ENCODE assay signal across 3 cellular contexts in the genomic region with DNA sequence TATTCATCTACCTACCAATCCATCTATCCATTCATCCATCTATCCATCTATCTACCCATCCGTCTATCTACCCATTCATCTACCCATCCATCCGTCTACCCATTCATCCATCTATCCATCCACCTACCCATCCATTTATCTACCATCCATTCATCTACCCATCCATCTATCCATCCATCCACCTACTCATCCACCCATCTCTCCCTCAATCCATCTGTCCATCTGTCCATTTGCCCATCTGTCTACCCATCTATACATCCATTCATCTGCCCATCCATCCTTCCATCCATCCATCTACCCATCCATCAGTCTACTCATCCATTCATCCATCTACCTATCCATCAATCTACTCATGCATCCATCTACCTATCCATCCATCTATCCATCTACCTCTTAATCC.
A peak's percentile ranks its signal among the peaks of the same experiment; 100 is the strongest.
TF ChIP-seq lines count a peak whose summit lies in the region.

No MANE protein-coding gene starts in this region.

TF ChIP-seq in HepG2, 621 proteins besides CTCF, POLR2A, EP300 and RAD21:
- TF ChIP-seq, protein P1, sequence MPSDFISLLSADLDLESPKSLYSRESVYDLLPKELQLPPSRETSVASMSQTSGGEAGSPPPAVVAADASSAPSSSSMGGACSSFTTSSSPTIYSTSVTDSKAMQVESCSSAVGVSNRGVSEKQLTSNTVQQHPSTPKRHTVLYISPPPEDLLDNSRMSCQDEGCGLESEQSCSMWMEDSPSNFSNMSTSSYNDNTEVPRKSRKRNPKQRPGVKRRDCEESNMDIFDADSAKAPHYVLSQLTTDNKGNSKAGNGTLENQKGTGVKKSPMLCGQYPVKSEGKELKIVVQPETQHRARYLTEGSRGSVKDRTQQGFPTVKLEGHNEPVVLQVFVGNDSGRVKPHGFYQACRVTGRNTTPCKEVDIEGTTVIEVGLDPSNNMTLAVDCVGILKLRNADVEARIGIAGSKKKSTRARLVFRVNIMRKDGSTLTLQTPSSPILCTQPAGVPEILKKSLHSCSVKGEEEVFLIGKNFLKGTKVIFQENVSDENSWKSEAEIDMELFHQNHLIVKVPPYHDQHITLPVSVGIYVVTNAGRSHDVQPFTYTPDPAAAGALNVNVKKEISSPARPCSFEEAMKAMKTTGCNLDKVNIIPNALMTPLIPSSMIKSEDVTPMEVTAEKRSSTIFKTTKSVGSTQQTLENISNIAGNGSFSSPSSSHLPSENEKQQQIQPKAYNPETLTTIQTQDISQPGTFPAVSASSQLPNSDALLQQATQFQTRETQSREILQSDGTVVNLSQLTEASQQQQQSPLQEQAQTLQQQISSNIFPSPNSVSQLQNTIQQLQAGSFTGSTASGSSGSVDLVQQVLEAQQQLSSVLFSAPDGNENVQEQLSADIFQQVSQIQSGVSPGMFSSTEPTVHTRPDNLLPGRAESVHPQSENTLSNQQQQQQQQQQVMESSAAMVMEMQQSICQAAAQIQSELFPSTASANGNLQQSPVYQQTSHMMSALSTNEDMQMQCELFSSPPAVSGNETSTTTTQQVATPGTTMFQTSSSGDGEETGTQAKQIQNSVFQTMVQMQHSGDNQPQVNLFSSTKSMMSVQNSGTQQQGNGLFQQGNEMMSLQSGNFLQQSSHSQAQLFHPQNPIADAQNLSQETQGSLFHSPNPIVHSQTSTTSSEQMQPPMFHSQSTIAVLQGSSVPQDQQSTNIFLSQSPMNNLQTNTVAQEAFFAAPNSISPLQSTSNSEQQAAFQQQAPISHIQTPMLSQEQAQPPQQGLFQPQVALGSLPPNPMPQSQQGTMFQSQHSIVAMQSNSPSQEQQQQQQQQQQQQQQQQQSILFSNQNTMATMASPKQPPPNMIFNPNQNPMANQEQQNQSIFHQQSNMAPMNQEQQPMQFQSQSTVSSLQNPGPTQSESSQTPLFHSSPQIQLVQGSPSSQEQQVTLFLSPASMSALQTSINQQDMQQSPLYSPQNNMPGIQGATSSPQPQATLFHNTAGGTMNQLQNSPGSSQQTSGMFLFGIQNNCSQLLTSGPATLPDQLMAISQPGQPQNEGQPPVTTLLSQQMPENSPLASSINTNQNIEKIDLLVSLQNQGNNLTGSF (CRISPR knock-in tag; IDR thresholded peaks at IDR 0.05), result no peak
- TF ChIP-seq NBN (conservative IDR thresholded peaks at IDR 0.05), result 0 out of 2 replicates have a peak, but pooled peaks have one; percentile 25

TF ChIP-seq in HEK293, 187 proteins besides CTCF, POLR2A, EP300 and RAD21:
- TF ChIP-seq ZBTB48 (tag by site-specific recombination; IDR thresholded peaks at IDR 0.05), result no peak
- TF ChIP-seq ZNF366 (tag by site-specific recombination; conservative IDR thresholded peaks at IDR 0.05), result peak; percentile 68; the same call in 1 of the 2 replicates
- TF ChIP-seq ZBTB17 (tag by site-specific recombination; IDR thresholded peaks at IDR 0.05), result peak; percentile 99

TF ChIP-seq in IMR-90, 13 proteins besides CTCF, POLR2A, EP300 and RAD21:
- no peak for TF ChIP-seq CHD1 (IDR thresholded peaks at IDR 0.05; ENCODE audit: low read depth, low read length)
- TF ChIP-seq NFE2L2 (IDR thresholded peaks at IDR 0.05; ENCODE audit: low read depth, low read length), result no peak
- no peak for TF ChIP-seq ELK1 (IDR thresholded peaks at IDR 0.05; ENCODE audit: borderline replicate concordance, low read depth, low read length)
- no peak for TF ChIP-seq MXI1 (IDR thresholded peaks at IDR 0.05; ENCODE audit: borderline replicate concordance, low read depth, low read length)
- no peak for TF ChIP-seq FOS (IDR thresholded peaks at IDR 0.05; ENCODE audit: low read depth, low read length)
